24 cellular contexts compared by ENCODE assay signal in genomic region chr17:79666111-79666510, GRCh38. TPM values are rescaled to one million over a fixed set of nuclear protein-coding genes. Genes with fewer than 3 reads are reported as not detected.
"Had no signal": no experiment of that assay in that cellular context is flagged by ENCODE, and none has a peak within 500 bp of the region (broad histone marks: within the 10 kb centered on the region; RNA-seq: fewer than 3 reads in every experiment).

No MANE protein-coding gene starts in this region.

- H3K9me3 ChIP-seq: right lobe of liver had no signal

- H3K36me3 Mint-ChIP-seq: immature natural killer cell; natural killer cell; neural progenitor cell; stimulated activated effector memory CD8-positive, alpha-beta T cell treated with anti-CD3 and anti-CD28 coated beads, Interleukin-12 subunit alpha, Interleukin-12 subunit beta, amount 100 ng/mL, for 72 hours; type B pancreatic cell had no signal

- H3K4me1 ChIP-seq: foreskin keratinocyte, lower lobe of right lung, right lobe of liver had no signal

- DNase-seq: activated B cell treated with CpG ODN at 0.5 μM for 24 hours; activated CD8-positive, alpha-beta T cell treated with anti-CD3 and anti-CD28 coated beads, Interleukin-2, amount 10 ng/mL, durations not matched to agents 7 days and 5 days; activated effector memory CD4-positive, alpha-beta T cell treated with Interleukin-2 at 50 U/mL for 16 hours; activated naive CD4-positive, alpha-beta T cell treated with Interleukin-2 at 50 U/mL for 16 hours; foreskin keratinocyte; immature natural killer cell; mesenchymal stem cell; natural killer cell; occipital lobe; stimulated activated CD4-positive, alpha-beta T cell treated with anti-CD3 and anti-CD28 coated beads, Interleukin-4, amount 100 ng/mL, for 24 hours; T-helper 17 cell had no signal

- H3K4me3 ChIP-seq: body of pancreas, heart left ventricle, right lobe of liver had no signal

- H3K9me3 Mint-ChIP-seq: natural killer cell; stimulated activated effector memory CD8-positive, alpha-beta T cell treated with anti-CD3 and anti-CD28 coated beads, Interleukin-12 subunit alpha, Interleukin-12 subunit beta, amount 100 ng/mL, for 72 hours; type B pancreatic cell had no signal

- H3K27me3 ChIP-seq: body of pancreas, right lobe of liver had no signal

- H3K4me1 Mint-ChIP-seq: stimulated activated effector memory CD8-positive, alpha-beta T cell treated with anti-CD3 and anti-CD28 coated beads, Interleukin-12 subunit alpha, Interleukin-12 subunit beta, amount 100 ng/mL, for 72 hours had no signal

- H3K4me3 Mint-ChIP-seq: activated B cell treated with CpG ODN at 0.5 μM for 24 hours; activated CD8-positive, alpha-beta T cell treated with anti-CD3 and anti-CD28 coated beads, Interleukin-2, amount 10 ng/mL, durations not matched to agents 7 days and 5 days; activated naive CD8-positive, alpha-beta T cell; immature natural killer cell; natural killer cell; neural progenitor cell; stimulated activated effector memory CD8-positive, alpha-beta T cell treated with anti-CD3 and anti-CD28 coated beads, Interleukin-12 subunit alpha, Interleukin-12 subunit beta, amount 100 ng/mL, for 72 hours; stimulated activated naive CD8-positive, alpha-beta T cell treated with anti-CD3 and anti-CD28 coated beads, Interleukin-15, Interleukin-2, amounts not matched to agents 100 ng/mL and 50 ng/mL, for 24 hours; T-helper 17 cell had no signal

- H3K27ac Mint-ChIP-seq: activated B cell treated with CpG ODN at 0.5 μM for 24 hours; activated CD8-positive, alpha-beta T cell treated with anti-CD3 and anti-CD28 coated beads, Interleukin-2, amount 10 ng/mL, durations not matched to agents 7 days and 5 days; activated naive CD8-positive, alpha-beta T cell; immature natural killer cell; natural killer cell; neural progenitor cell; stimulated activated effector memory CD8-positive, alpha-beta T cell treated with anti-CD3 and anti-CD28 coated beads, Interleukin-12 subunit alpha, Interleukin-12 subunit beta, amount 100 ng/mL, for 72 hours; stimulated activated naive CD8-positive, alpha-beta T cell treated with anti-CD3 and anti-CD28 coated beads, Interleukin-15, Interleukin-2, amounts not matched to agents 100 ng/mL and 50 ng/mL, for 24 hours; T-helper 17 cell had no signal

- H3K36me3 ChIP-seq: esophagus muscularis mucosa, heart left ventricle, lower lobe of right lung, neural progenitor cell, right lobe of liver had no signal

- H3K27ac ChIP-seq: body of pancreas, foreskin keratinocyte, lower lobe of right lung, neural progenitor cell, right lobe of liver had no signal

RNA-seq across cellular contexts. Expression of gene RBFOX3, which starts 55.3 kb away (rescaled TPM):
- total RNA-seq: activated CD8-positive, alpha-beta T cell treated with anti-CD3 and anti-CD28 coated beads, Interleukin-2, amount 10 ng/mL, durations not matched to agents 7 days and 5 days; foreskin keratinocyte; heart left ventricle; kidney epithelial cell; lower lobe of right lung; renal cortical epithelial cell; right lobe of liver; subcutaneous adipose tissue had no signal
- polyA plus RNA-seq: foreskin keratinocyte, heart left ventricle had no signal
